8 cellular contexts compared by ENCODE assay signal in the genomic region with DNA sequence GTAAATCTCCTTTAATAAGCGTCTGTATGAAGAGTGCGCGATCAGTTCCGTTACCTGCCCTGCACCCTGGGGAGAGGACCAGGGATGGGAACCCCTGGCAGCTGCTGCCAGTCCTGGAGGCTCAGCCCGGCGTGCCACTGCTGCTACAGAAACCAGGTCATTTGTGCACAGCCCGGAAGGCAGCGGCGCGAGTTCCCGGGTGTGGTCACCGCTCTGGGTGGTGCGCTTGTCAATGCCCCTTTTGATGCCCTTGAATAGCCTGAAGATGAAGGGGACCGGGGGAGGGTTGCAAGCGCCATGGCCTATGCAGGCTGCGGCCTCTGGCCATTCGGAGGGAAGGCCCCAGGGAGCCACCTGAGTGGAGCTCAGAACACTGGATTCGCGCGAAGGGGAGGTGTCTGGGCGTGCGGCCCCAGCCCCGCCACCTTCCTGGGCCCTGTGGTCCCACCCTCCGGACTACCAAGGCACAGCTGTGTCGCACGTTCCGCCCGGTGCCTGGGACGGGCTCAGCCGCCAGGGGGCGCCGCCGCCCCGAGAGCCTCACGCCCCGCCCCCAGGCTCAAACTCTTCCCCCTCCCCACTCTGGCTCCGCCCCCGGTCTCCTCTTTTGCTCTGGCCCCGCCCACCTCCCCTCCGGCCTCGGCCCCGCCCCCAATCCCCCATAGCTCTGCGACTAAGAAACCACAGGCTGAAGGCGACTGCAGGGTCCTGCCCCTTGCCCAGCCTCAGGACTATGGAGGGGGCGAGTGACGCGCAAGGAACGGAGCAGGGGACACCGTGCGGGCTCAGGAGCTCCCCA. TPM values are rescaled to one million over a fixed set of nuclear protein-coding genes. Genes with fewer than 3 reads are reported as not detected.
DNase-seq lines count a peak whose midpoint lies in the region; ATAC-seq and TF ChIP-seq lines count a peak whose summit lies in the region.

No MANE protein-coding gene starts in this region.

- H3K9me3 ChIP-seq in MM.1S (replicated peaks; ENCODE audit: insufficient read depth, low read length) = no peaks in the 10 kb centered on the region
- H3K9me3 ChIP-seq in naive thymus-derived CD4-positive, alpha-beta T cell (ENCODE audit: control insufficient read depth in 2 of 3, low read length in 3 of 3) = no peaks in the 10 kb centered on the region

- BruUV-seq in Calu3 (replicated peaks; lab: Mats Ljungman, UMichigan) = no TSS peak

- no peak overlapping the region for H3K27ac Mint-ChIP-seq in Calu3 (ENCODE audit: unreplicated experiment)
- H3K27ac Mint-ChIP-seq in naive thymus-derived CD4-positive, alpha-beta T cell = peak overlapping the region in 2 of 9 donors; percentile 49 to 54

- no peak overlapping the region for H3K4me2 ChIP-seq in MM.1S (ENCODE audit: low read depth, low read length)

- DNase-seq in Calu3 (no peak), MM.1S (no peak), fibroblast of gingiva (ENCODE audit: low read depth) (peak; percentile 43), NCI-H2107 (lab: John Stamatoyannopoulos, UW) (no peak), RPMI8226 (no peak)
- DNase-seq in activated T-cell treated with anti-CD3 and anti-CD28 coated beads, Interleukin-2, amount 50 U/mL, for 1 hour = peak; percentile 88
- DNase-seq in naive thymus-derived CD4-positive, alpha-beta T cell = peak; percentile 68 to 87 (median 79)
- peak; percentile 52 to 53 for DNase-seq in stimulated activated CD8-positive, alpha-beta memory T cell treated with anti-CD3 and anti-CD28 coated beads, Interleukin-7, amount 100 ng/mL, for 48 hours (ENCODE audit: extremely low read depth in 1 of 2, low read depth in 1 of 2)

- H3K9ac ChIP-seq in MM.1S (ENCODE audit: low read length) = no peak overlapping the region

- H3K4me3 Mint-ChIP-seq in Calu3 (ENCODE audit: low read depth, unreplicated experiment) = no peak overlapping the region
- peak overlapping the region in 8 of 10 donors; percentile 5 to 66 (median 42) for H3K4me3 Mint-ChIP-seq in naive thymus-derived CD4-positive, alpha-beta T cell

- H4K20me1 ChIP-seq in MM.1S (ENCODE audit: insufficient read depth, low read length) = no peaks in the 10 kb centered on the region

- CTCF ChIA-PET in Calu3 (lab: Charles Lee) = interaction anchor here (0.6 to 2.2 kb wide), 3 partner anchors 16 to 1146 kb away, joined by 3 to 12 read pairs (median 6); a partner anchor contains a TSS
- CTCF ChIA-PET in naive thymus-derived CD4-positive, alpha-beta T cell (lab: Charles Lee) = interaction anchor here (0.6 to 1.0 kb wide), 4 partner anchors 15 to 150 kb away, joined by 3 to 4 read pairs (median 3); a partner anchor contains a TSS

- no peaks in the 10 kb centered on the region for H3K4me1 Mint-ChIP-seq in Calu3 (ENCODE audit: low read depth, unreplicated experiment)
- H3K4me1 Mint-ChIP-seq in naive thymus-derived CD4-positive, alpha-beta T cell = peaks cover 0 to 8% (median 6%) of the 10 kb centered on the region in 7 donors

- no peaks in the 10 kb centered on the region for H3K9me3 Mint-ChIP-seq in Calu3 (ENCODE audit: low read depth, unreplicated experiment)
- H3K9me3 Mint-ChIP-seq in naive thymus-derived CD4-positive, alpha-beta T cell = peaks cover 0 to 1% (median 0%) of the 10 kb centered on the region in 11 donors

- no peaks in the 10 kb centered on the region for H3K36me3 ChIP-seq in MM.1S (replicated peaks; ENCODE audit: insufficient read depth, low read length)
- H3K36me3 ChIP-seq in naive thymus-derived CD4-positive, alpha-beta T cell (ENCODE audit: control insufficient read depth in 2 of 3, insufficient read depth in 3 of 3, low read length in 3 of 3) = peaks cover 0 to 50% (median 3%) of the 10 kb centered on the region in 3 experiments

- no peaks in the 10 kb centered on the region for H3K27me3 ChIP-seq in MM.1S (replicated peaks; ENCODE audit: insufficient read depth, low read length)
- no peaks in the 10 kb centered on the region for H3K27me3 ChIP-seq in naive thymus-derived CD4-positive, alpha-beta T cell (ENCODE audit: control insufficient read depth in 2 of 2, insufficient read depth in 2 of 2, low read length in 2 of 2)

- intact Hi-C loops in Calu3 (cut with micrococcal nuclease; ENCODE audit: unreplicated experiment) = no loop called here
- intact Hi-C loops in naive thymus-derived CD4-positive, alpha-beta T cell (cut with micrococcal nuclease) = loop anchor here (1.0 to 5.0 kb wide), 2 partner anchors 17 to 90 kb away; a partner anchor contains a TSS

- H3K36me3 Mint-ChIP-seq in Calu3 (ENCODE audit: insufficient read depth, unreplicated experiment) = peaks cover 75% of the 10 kb centered on the region
- peaks cover 0 to 7% (median 0%) of the 10 kb centered on the region in 5 donors for H3K36me3 Mint-ChIP-seq in naive thymus-derived CD4-positive, alpha-beta T cell

- no peak overlapping the region for H2AFZ ChIP-seq in MM.1S (ENCODE audit: low read length)

- H3K27ac ChIP-seq in MM.1S (ENCODE audit: low read length) = no peak overlapping the region
- peak overlapping the region; percentile 44 for H3K27ac ChIP-seq in naive thymus-derived CD4-positive, alpha-beta T cell (ENCODE audit: low read depth, low read length)

- TF ChIP-seq CTCF in Calu3 (IDR thresholded peaks at IDR 0.05; ENCODE audit: unreplicated experiment) = peak; percentile 48
- TF ChIP-seq CTCF in MM.1S (IDR thresholded peaks at IDR 0.05; ENCODE audit: low read length) = peak; percentile 23

- no peaks in the 10 kb centered on the region for H3K9me2 ChIP-seq in MM.1S (replicated peaks; ENCODE audit: insufficient read depth, low read length)

- no peaks in the 10 kb centered on the region for H3F3A ChIP-seq in MM.1S (ENCODE audit: insufficient read depth, low read length)

- H3K79me2 ChIP-seq in MM.1S (ENCODE audit: low read length) = no peaks in the 10 kb centered on the region

- POLR2A ChIA-PET in naive thymus-derived CD4-positive, alpha-beta T cell (lab: Charles Lee) = interaction anchor here (0.6 to 3.3 kb wide), 5 partner anchors 13 to 182 kb away, joined by 3 to 32 read pairs (median 3); a partner anchor contains a TSS

- peak; percentile 96 for ATAC-seq in naive thymus-derived CD4-positive, alpha-beta T cell

- no peak overlapping the region for H3K4me3 ChIP-seq in MM.1S (ENCODE audit: low read length)
- H3K4me3 ChIP-seq in naive thymus-derived CD4-positive, alpha-beta T cell (ENCODE audit: low read length) = peak overlapping the region; percentile 37

- no peaks in the 10 kb centered on the region for H3K27me3 Mint-ChIP-seq in Calu3 (ENCODE audit: unreplicated experiment)
- H3K27me3 Mint-ChIP-seq in naive thymus-derived CD4-positive, alpha-beta T cell = no peaks in the 10 kb centered on the region

- H3K4me1 ChIP-seq in MM.1S (ENCODE audit: low read length) = no peaks in the 10 kb centered on the region
- H3K4me1 ChIP-seq in naive thymus-derived CD4-positive, alpha-beta T cell (ENCODE audit: control insufficient read depth in 2 of 2, insufficient read depth in 2 of 2, low read length in 2 of 2) = no peaks in the 10 kb centered on the region

RNA-seq across cellular contexts. Expression of a gene that starts 16.5 kb away (rescaled TPM):
- 66.1 and 70.7 TPM in 2 replicates for total RNA-seq in Calu3 (2022)
- total RNA-seq in naive thymus-derived CD4-positive, alpha-beta T cell = 100 to 1,000 TPM in 1 of 5 experiments, 10 to 100 TPM in 4; 69.4 to 114 (median 90.1) TPM
- polyA plus RNA-seq in naive thymus-derived CD4-positive, alpha-beta T cell = 10 to 100 TPM; 36.7 to 49.1 TPM

Comparison
In these comparisons a context has a peak if more than half of its experiments do, and no peak if none do; other contexts are left out.
1. DNase-seq: peak in activated T-cell treated with anti-CD3 and anti-CD28 coated beads, Interleukin-2, amount 50 U/mL, for 1 hour (single experiment), fibroblast of gingiva (single experiment), naive thymus-derived CD4-positive, alpha-beta T cell (9 of 9) and stimulated activated CD8-positive, alpha-beta memory T cell treated with anti-CD3 and anti-CD28 coated beads, Interleukin-7, amount 100 ng/mL, for 48 hours (2 of 2); none in Calu3 (single experiment), MM.1S (single experiment), NCI-H2107 (single experiment) and RPMI8226 (single experiment).